ENCODE assay signal across 21 cellular contexts in the genomic region with DNA sequence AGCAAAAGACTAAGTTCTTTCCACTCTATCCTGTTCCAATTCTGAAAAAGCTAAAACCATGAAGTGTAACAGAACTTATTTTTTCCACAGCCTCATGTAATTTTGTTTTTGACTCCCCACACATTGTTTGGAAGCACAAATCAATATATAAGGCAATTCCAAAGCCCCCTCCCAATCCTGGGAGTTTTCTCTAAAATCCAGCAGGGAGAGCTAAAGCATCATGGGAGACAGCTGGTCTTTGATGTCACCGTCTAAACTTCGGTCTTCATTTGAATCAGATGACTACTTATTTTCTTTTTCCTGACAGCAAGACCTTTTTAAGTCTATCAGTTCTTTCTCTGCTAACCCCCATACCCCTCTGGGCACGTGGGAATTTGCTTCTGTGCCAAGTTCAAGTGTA. TPM values are rescaled to one million over a fixed set of nuclear protein-coding genes. Genes with fewer than 3 reads are reported as not detected.
DNase-seq lines count a peak whose midpoint lies in the region; ATAC-seq and TF ChIP-seq lines count a peak whose summit lies in the region.
"Had no signal": no experiment of that assay in that cellular context is flagged by ENCODE, and none has a peak within 500 bp of the region (broad histone marks: within the 10 kb centered on the region; RNA-seq: fewer than 3 reads in every experiment).

No MANE protein-coding gene starts in this region.

- no peaks in the 10 kb centered on the region for H3F3A ChIP-seq in SK-N-SH (replicated peaks; ENCODE audit: insufficient read depth)

- H3K4me1 ChIP-seq in SK-N-SH (ENCODE audit: control insufficient read depth in 1 of 2, insufficient read depth in 2 of 2, low read depth in 1 of 2, low read length in 1 of 2) (no peaks in the 10 kb centered on the region), foreskin keratinocyte (no peaks in the 10 kb centered on the region), thoracic aorta (ENCODE audit: control insufficient read depth in 1 of 2, low read depth in 2 of 2) (no peaks in the 10 kb centered on the region), testis (no peaks in the 10 kb centered on the region)
- H3K4me1 ChIP-seq: right atrium auricular region, transverse colon had no signal

- WGBS in SK-N-SH (ENCODE audit: low lambda C conversion rate) = 4% methylated on average over 3 of the region's 3 CpGs
- 62 to 71% methylated on average over 3 of the region's 3 CpGs for WGBS in testis, 2 donors

- no peaks in the 10 kb centered on the region for H4K20me1 ChIP-seq in SK-N-SH (ENCODE audit: insufficient read depth)

- DNase-seq in SK-N-SH (no peak), astrocyte of the spinal cord (ENCODE audit: low read depth, low spot score) (no peak), foreskin keratinocyte (no peak), thoracic aorta (ENCODE audit: low spot score) (no peak), testis (no peak), iPS-NIHi11 (ENCODE audit: low spot score) (no peak), NCI-H446 treated with DMSO at 0.1 percent for 48 hours (lab: John Stamatoyannopoulos, UW) (no peak)
- DNase-seq: activated CD4-positive, CD25-positive, alpha-beta regulatory T cell treated with anti-CD3 and anti-CD28 coated beads, Interleukin-2, amount 50 U/mL, for 72 hours; kidney glomerular epithelial cell; NCI-H2081; NCI-H526; T1000; transverse colon had no signal

- CTCF ChIA-PET in SK-N-SH (lab: Yijun Ruan, JAX) = interaction anchor here (1.8 kb wide), 1 partner anchor 119 kb away, joined by 10 read pairs; no protein-coding TSS in a partner anchor

- intact Hi-C loops in testis (cut with DNase I; ENCODE audit: low total_unique reads) = no loop called here

- in situ Hi-C loops in astrocyte of the spinal cord (cut with HindIII; ENCODE audit: low sequenced_read_pairs) = no loop called here

- POLR2A ChIA-PET in SK-N-SH (lab: Yijun Ruan, JAX) = no interaction called here

- H3K4me2 ChIP-seq in SK-N-SH = no peak overlapping the region

- no peak for TF ChIP-seq EP300 in SK-N-SH (IDR thresholded peaks at IDR 0.05; ENCODE audit: borderline replicate concordance in 1 of 2, low read depth in 1 of 2, low read length in 1 of 2)

- no peak overlapping the region for H3K9ac ChIP-seq in SK-N-SH

- H3K79me2 ChIP-seq in SK-N-SH (ENCODE audit: insufficient read depth) = no peaks in the 10 kb centered on the region

- peak; percentile 45 for TF ChIP-seq RAD21 in SK-N-SH (IDR thresholded peaks at IDR 0.05; ENCODE audit: low read length)

- H3K27ac ChIP-seq in SK-N-SH (ENCODE audit: low read depth in 2 of 2, low read length in 1 of 2) (no peak overlapping the region), foreskin keratinocyte (no peak overlapping the region), thoracic aorta (no peak overlapping the region), testis (no peak overlapping the region)
- H3K27ac ChIP-seq: right atrium auricular region, SK-N-MC, transverse colon had no signal

- no peaks in the 10 kb centered on the region for H3K9me2 ChIP-seq in SK-N-SH

- H3K27me3 ChIP-seq in SK-N-SH (ENCODE audit: insufficient read depth) (no peaks in the 10 kb centered on the region), foreskin keratinocyte (no peaks in the 10 kb centered on the region), thoracic aorta (replicated peaks; ENCODE audit: insufficient read depth) (no peaks in the 10 kb centered on the region), testis (no peaks in the 10 kb centered on the region)
- H3K27me3 ChIP-seq: right atrium auricular region, transverse colon had no signal

- no peak overlapping the region for H3K4me3 ChIP-seq in SK-N-SH (ENCODE audit: low read depth in 2 of 2, low read length in 1 of 2)
- no peak overlapping the region for H3K4me3 ChIP-seq in astrocyte of the spinal cord (ENCODE audit: low read depth, low read length)
- H3K4me3 ChIP-seq in thoracic aorta = no peak overlapping the region
- no peak overlapping the region for H3K4me3 ChIP-seq in testis
- H3K4me3 ChIP-seq: right atrium auricular region, SK-N-MC, transverse colon had no signal

- TF ChIP-seq CTCF in SK-N-SH (IDR thresholded peaks at IDR 0.05) = no peak; the same call in 1 of the 2 replicates
- TF ChIP-seq CTCF in astrocyte of the spinal cord (IDR thresholded peaks at IDR 0.05; ENCODE audit: low read depth, low read length) = peak; percentile 11
- peak; percentile 13 for TF ChIP-seq CTCF in foreskin keratinocyte (conservative IDR thresholded peaks at IDR 0.05)
- TF ChIP-seq CTCF in thoracic aorta (IDR thresholded peaks at IDR 0.05) = no peak
- no peak for TF ChIP-seq CTCF in testis (IDR thresholded peaks at IDR 0.05)

- no peak overlapping the region for H2AFZ ChIP-seq in SK-N-SH (ENCODE audit: low read depth)

- TF ChIP-seq POLR2A in testis (IDR thresholded peaks at IDR 0.05) = no peak

- ATAC-seq in SK-N-SH treated with all-trans-retinoic acid at 6 μM for 48 hours (no peak), foreskin keratinocyte (no peak), thoracic aorta (ENCODE audit: insufficient number of reproducible peaks, low FRiP score, low read depth) (peak; percentile 35)
- ATAC-seq: Panc1; stimulated activated memory B cell treated with anti-CD40 and anti-IgM and Interleukin-4, amounts not matched to agents 10 μg/mL and 1 μg/mL and 100 μg/mL, for 72 hours had no signal

- H3K36me3 ChIP-seq in SK-N-SH (replicated peaks in 1 of 2; ENCODE audit: control insufficient read depth in 1 of 2, insufficient read depth in 2 of 2, low read length in 1 of 2) = no peaks in the 10 kb centered on the region
- no peaks in the 10 kb centered on the region for H3K36me3 ChIP-seq in thoracic aorta
- H3K36me3 ChIP-seq in testis (ENCODE audit: low read depth, missing control alignments) = no peaks in the 10 kb centered on the region
- H3K36me3 ChIP-seq: right atrium auricular region, transverse colon had no signal

- H3K9me3 ChIP-seq in SK-N-SH = no peaks in the 10 kb centered on the region
- peaks cover 3% of the 10 kb centered on the region for H3K9me3 ChIP-seq in thoracic aorta
- H3K9me3 ChIP-seq in testis = no peaks in the 10 kb centered on the region
- H3K9me3 ChIP-seq: transverse colon had no signal

TF ChIP-seq in SK-N-SH, 30 proteins besides CTCF, POLR2A, EP300 and RAD21 (continues in another document):
- no peak for TF ChIP-seq FOXM1 (IDR thresholded peaks at IDR 0.05; ENCODE audit: low read depth)
- TF ChIP-seq NFIC (IDR thresholded peaks at IDR 0.05; ENCODE audit: borderline replicate concordance) = no peak
- TF ChIP-seq GABPA (IDR thresholded peaks at IDR 0.05; ENCODE audit: low read depth) = no peak
- no peak for TF ChIP-seq YY1 (IDR thresholded peaks at IDR 0.05; ENCODE audit: low read depth)
- TF ChIP-seq MEF2A (IDR thresholded peaks at IDR 0.05; ENCODE audit: borderline replicate concordance, low read depth) = no peak
- no peak for TF ChIP-seq SIN3A (IDR thresholded peaks at IDR 0.05; ENCODE audit: borderline replicate concordance, low read depth, low read length)

TF ChIP-seq in SK-N-SH treated with all-trans-retinoic acid at 6 μM for 48 hours, 23 proteins besides CTCF, POLR2A, EP300 and RAD21:
- TF ChIP-seq TOX (CRISPR knock-in tag; IDR thresholded peaks at IDR 0.05; ENCODE audit: borderline replicate concordance) (no peak), ZFP30 (CRISPR knock-in tag; IDR thresholded peaks at IDR 0.05) (no peak), ESRRG (CRISPR knock-in tag; IDR thresholded peaks at IDR 0.05) (no peak)
- TF ChIP-seq, protein P1, sequence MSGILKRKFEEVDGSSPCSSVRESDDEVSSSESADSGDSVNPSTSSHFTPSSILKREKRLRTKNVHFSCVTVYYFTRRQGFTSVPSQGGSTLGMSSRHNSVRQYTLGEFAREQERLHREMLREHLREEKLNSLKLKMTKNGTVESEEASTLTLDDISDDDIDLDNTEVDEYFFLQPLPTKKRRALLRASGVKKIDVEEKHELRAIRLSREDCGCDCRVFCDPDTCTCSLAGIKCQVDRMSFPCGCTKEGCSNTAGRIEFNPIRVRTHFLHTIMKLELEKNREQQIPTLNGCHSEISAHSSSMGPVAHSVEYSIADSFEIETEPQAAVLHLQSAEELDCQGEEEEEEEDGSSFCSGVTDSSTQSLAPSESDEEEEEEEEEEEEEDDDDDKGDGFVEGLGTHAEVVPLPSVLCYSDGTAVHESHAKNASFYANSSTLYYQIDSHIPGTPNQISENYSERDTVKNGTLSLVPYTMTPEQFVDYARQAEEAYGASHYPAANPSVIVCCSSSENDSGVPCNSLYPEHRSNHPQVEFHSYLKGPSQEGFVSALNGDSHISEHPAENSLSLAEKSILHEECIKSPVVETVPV (CRISPR knock-in tag; IDR thresholded peaks at IDR 0.05) = no peak

RNA-seq across cellular contexts. Expression of a gene that starts 33.3 kb away (rescaled TPM):
- polyA plus RNA-seq in SK-N-SH (2012; rRNA removed) (not detected in 2 replicates), foreskin keratinocyte (not detected in 2 replicates), testis (ENCODE audit: insufficient read depth, low read depth, low replicate concordance) (0.61 TPM)
- polyA plus RNA-seq in SK-N-SH (2012; cell fraction: cytosol; rRNA removed) = 0.08 TPM in 1 of 2 replicates, not detected in the other
- not detected in 2 replicates for polyA plus RNA-seq in SK-N-SH (2012; cell fraction: nucleus; rRNA removed)
- total RNA-seq in foreskin keratinocyte (not detected in 2 replicates), thoracic aorta (not detected), testis (1 to 10 TPM in 1 of 2 donors, under 1 TPM in 1; 0.12 to 1.2 TPM)
- total RNA-seq: activated T-helper 2 cell treated with anti-CD3 and anti-CD28 coated beads, Interferon-gamma antibody, Interleukin-2, Interleukin-4, amounts not matched to agents 10 μg/mL and 5 μg/mL and 100 μg/mL, durations not matched to agents 14 hours and 24 hours and 36 hours; H4; right atrium auricular region had no signal

RNA-seq across cellular contexts. Expression of a gene that starts 38.6 kb away (rescaled TPM):
- polyA plus RNA-seq in SK-N-SH (2012; rRNA removed) (not detected in 2 replicates), foreskin keratinocyte (1.6 and 2.6 TPM in 2 replicates), testis (ENCODE audit: insufficient read depth, low read depth, low replicate concordance) (53.7 TPM)
- not detected in 2 replicates for polyA plus RNA-seq in SK-N-SH (2012; cell fraction: cytosol; rRNA removed)
- polyA plus RNA-seq in SK-N-SH (2012; cell fraction: nucleus; rRNA removed) = not detected in 2 replicates
- total RNA-seq in foreskin keratinocyte (1.7 and 2.0 TPM in 2 replicates), thoracic aorta (not detected), testis (10 to 100 TPM; 20.9 to 27.2 TPM)
- total RNA-seq: H4 had no signal
- polyA plus RNA-seq: neural cell had no signal

Comparison
In these comparisons a context has a peak if more than half of its experiments do, and no peak if none do; other contexts are left out.
1. CTCF ChIP-seq: peak in astrocyte of the spinal cord (single experiment) and foreskin keratinocyte (single experiment); none in SK-N-SH (single experiment), thoracic aorta (single experiment) and testis (0 of 3).